Comparison of ENCODE assay signal across 22 cellular contexts in the genomic region with DNA sequence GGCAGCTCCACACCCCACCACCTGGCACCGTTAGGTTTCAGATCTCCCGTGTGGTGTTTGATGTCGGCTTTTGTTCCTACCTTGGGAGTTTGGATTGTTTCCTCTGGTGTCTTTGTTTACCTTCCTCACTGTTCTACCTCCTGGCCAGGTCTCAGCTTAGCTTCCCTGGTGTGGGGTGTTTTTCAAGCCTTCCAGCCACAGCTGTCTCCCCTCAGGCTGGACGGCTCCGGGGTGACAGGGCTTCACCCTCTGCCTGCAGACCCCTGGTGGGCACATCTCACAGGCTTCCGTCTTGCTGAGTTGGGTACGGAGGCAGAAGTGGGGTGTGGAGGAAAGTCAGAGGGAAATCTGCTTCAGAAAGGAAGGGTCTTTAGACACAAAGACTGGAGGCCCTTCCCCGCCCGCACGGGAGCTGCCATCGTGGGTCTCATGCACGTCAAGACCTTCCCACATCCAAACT. TPM values are rescaled to one million over a fixed set of nuclear protein-coding genes. Genes with fewer than 3 reads are reported as not detected.
A peak's percentile ranks its signal among the peaks of the same experiment; 100 is the strongest.
DNase-seq lines count a peak whose midpoint lies in the region; ATAC-seq, FAIRE-seq and TF ChIP-seq lines count a peak whose summit lies in the region.
"Had no signal": no experiment of that assay in that cellular context is flagged by ENCODE, and none has a peak within 500 bp of the region (broad histone marks: within the 10 kb centered on the region; RNA-seq: fewer than 3 reads in every experiment).

No MANE protein-coding gene starts in this region.

- no peak overlapping the region for H3K23ac ChIP-seq in neuronal stem cell (ENCODE audit: low read depth, low read length, poor library complexity)

- no peak for TF ChIP-seq RAD21 in HepG2 (CRISPR knock-in tag; IDR thresholded peaks at IDR 0.05)

- FAIRE-seq in HepG2 (lab: Jason Lieb, UNC): no peak
- FAIRE-seq: GM19239 had no signal

- POLR2A ChIA-PET in HepG2 (lab: Yijun Ruan, JAX): no interaction called here

- no peak overlapping the region for H3K14ac ChIP-seq in neuronal stem cell (ENCODE audit: low read length)

- intact Hi-C loops in HepG2 (cut with micrococcal nuclease; ENCODE audit: unreplicated experiment): no loop called here
- intact Hi-C loops in right lobe of liver (cut with DNase I): no loop called here

- TF ChIP-seq EP300 in HepG2 (IDR thresholded peaks at IDR 0.05; ENCODE audit: low read depth in 2 of 2, low read length in 2 of 2): no peak
- no peak for TF ChIP-seq EP300 in HepG2 (CRISPR knock-in tag; IDR thresholded peaks at IDR 0.05; ENCODE audit: borderline replicate concordance)

- 76% methylated on average over 12 of the region's 12 CpGs for WGBS in HepG2 (ENCODE audit: low lambda C conversion rate)
- WGBS in right lobe of liver (ENCODE audit: insufficient coverage, low coverage, low lambda C conversion rate, missing lambda C conversion rate): 78% methylated on average over 8 of the region's 12 CpGs
- WGBS in neuronal stem cell (ENCODE audit: extremely low coverage in 2 of 2, insufficient read length in 2 of 2, insufficient replicate concordance in 1 of 2), 2 donors: no CpG with 5 or more reads among the region's 12 CpGs

- H3K4me2 ChIP-seq in HepG2 (ENCODE audit: low read depth, low read length): no peak overlapping the region
- no peak overlapping the region for H3K4me2 ChIP-seq in neuronal stem cell (ENCODE audit: insufficient read depth, low read length, poor library complexity, severe bottlenecking)
- H3K4me2 ChIP-seq: PC-9 had no signal

- TF ChIP-seq POLR2A in HepG2 (IDR thresholded peaks at IDR 0.05; ENCODE audit: insufficient read depth in 1 of 2, low read depth in 2 of 2, low read length in 2 of 2) (no peak), right lobe of liver (IDR thresholded peaks at IDR 0.05) (no peak)

- H3K36me3 ChIP-seq in HepG2 (replicated peaks in 1 of 2; ENCODE audit: control insufficient read depth in 1 of 2, insufficient read depth in 2 of 2, low read length in 2 of 2) (peaks cover 0 to 10% of the 10 kb centered on the region in 2 experiments; a peak in 2 of 5 replicates), right lobe of liver (no peaks in the 10 kb centered on the region), neuronal stem cell (replicated peaks in 1 of 2; ENCODE audit: control insufficient read depth in 2 of 2, insufficient read depth in 2 of 2, low read length in 2 of 2) (peaks cover 0 to 58% of the 10 kb centered on the region in 2 donors)

- H3K9ac ChIP-seq in HepG2 (ENCODE audit: insufficient read depth, low read depth, low read length) (no peak overlapping the region), neuronal stem cell (ENCODE audit: low read depth, low read length, poor library complexity) (no peak overlapping the region)

- peak overlapping the region; percentile 31 for H3K18ac ChIP-seq in neuronal stem cell (ENCODE audit: low read length)

- CTCF ChIA-PET in HepG2 (lab: Yijun Ruan, JAX; ENCODE audit: low intra/inter-chr PET ratio, low total read pairs): no interaction called here

- H4K20me1 ChIP-seq in HepG2 (ENCODE audit: insufficient read depth, low read length): no peaks in the 10 kb centered on the region

- no peaks in the 10 kb centered on the region for H3K9me3 ChIP-seq in HepG2 (ENCODE audit: low read length)
- H3K9me3 ChIP-seq in right lobe of liver: no peaks in the 10 kb centered on the region
- no peaks in the 10 kb centered on the region for H3K9me3 ChIP-seq in neuronal stem cell (replicated peaks in 1 of 2; ENCODE audit: control insufficient read depth in 2 of 2, insufficient read depth in 1 of 2, low read depth in 1 of 2, low read length in 2 of 2)
- H3K9me3 ChIP-seq: body of pancreas, gastroesophageal sphincter had no signal

- no peak overlapping the region for H2BK15ac ChIP-seq in neuronal stem cell (ENCODE audit: low read length)

- no peak for ATAC-seq in HepG2
- ATAC-seq in right lobe of liver: no peak
- no peak for ATAC-seq in GM19328 (IDR thresholded peaks at IDR 0.05; ENCODE audit: unreplicated experiment)
- ATAC-seq in HG03432 (IDR thresholded peaks at IDR 0.05; ENCODE audit: unreplicated experiment): no peak
- ATAC-seq: gastroesophageal sphincter; naive thymus-derived CD8-positive, alpha-beta T cell; stimulated activated naive CD8-positive, alpha-beta T cell treated with anti-CD3 and anti-CD28 coated beads, Interleukin-15, amount 100 ng/mL, for 72 hours had no signal

- H4K91ac ChIP-seq in neuronal stem cell (ENCODE audit: low read depth, low read length, poor library complexity): no peak overlapping the region

- H3K4me1 ChIP-seq in HepG2 (ENCODE audit: insufficient read depth, low read length) (peaks cover 33% of the 10 kb centered on the region), right lobe of liver (no peaks in the 10 kb centered on the region), neuronal stem cell (ENCODE audit: control insufficient read depth in 2 of 2, insufficient read depth in 1 of 2, low read depth in 1 of 2, low read length in 2 of 2) (peaks cover 19 to 25% of the 10 kb centered on the region in 2 donors)
- H3K4me1 ChIP-seq: body of pancreas, gastroesophageal sphincter had no signal

- no peak overlapping the region for H2BK120ac ChIP-seq in neuronal stem cell (ENCODE audit: low read depth, low read length)

- H3K79me1 ChIP-seq in neuronal stem cell (ENCODE audit: low read depth, low read length): no peaks in the 10 kb centered on the region

- H3K4ac ChIP-seq in neuronal stem cell (ENCODE audit: low read length): no peak overlapping the region

- H3K27ac ChIP-seq in HepG2 (ENCODE audit: extremely low read length, insufficient read depth, low read length) (no peak overlapping the region), right lobe of liver (no peak overlapping the region), coronary artery (no peak overlapping the region), neuronal stem cell (replicated peaks; ENCODE audit: low read length) (no peak overlapping the region)
- H3K27ac ChIP-seq: body of pancreas, PC-9, SK-N-MC had no signal

- no peak overlapping the region for H3K4me3 ChIP-seq in HepG2 (replicated peaks in 1 of 3; ENCODE audit: insufficient read depth in 1 of 3, low read depth in 2 of 3, low read length in 3 of 3)
- no peak overlapping the region for H3K4me3 ChIP-seq in right lobe of liver
- no peak overlapping the region for H3K4me3 ChIP-seq in coronary artery
- no peak overlapping the region for H3K4me3 ChIP-seq in neuronal stem cell (ENCODE audit: low read length in 2 of 2)
- H3K4me3 ChIP-seq: body of pancreas, gastroesophageal sphincter, PC-9, SK-N-MC had no signal

- no peak overlapping the region for H2BK5ac ChIP-seq in neuronal stem cell (ENCODE audit: low read length)

- TF ChIP-seq CTCF in HepG2 (CRISPR knock-in tag; IDR thresholded peaks at IDR 0.05): no peak
- TF ChIP-seq CTCF in right lobe of liver (IDR thresholded peaks at IDR 0.05): no peak
- TF ChIP-seq CTCF in coronary artery (IDR thresholded peaks at IDR 0.05): no peak

- H2AFZ ChIP-seq in HepG2 (ENCODE audit: low read length) (no peak overlapping the region), neuronal stem cell (ENCODE audit: low read length) (no peak overlapping the region)
- H2AFZ ChIP-seq: PC-9 had no signal

- peak overlapping the region; percentile 73 for H2AK5ac ChIP-seq in neuronal stem cell (ENCODE audit: low read depth, low read length)

- DNase-seq in HepG2 (ENCODE audit: low spot score): no peak
- DNase-seq in right lobe of liver: no peak
- DNase-seq in coronary artery (ENCODE audit: low spot score): peak; percentile 28
- DNase-seq in neuronal stem cell (ENCODE audit: low spot score): no peak
- DNase-seq in NCI-H524 (lab: John Stamatoyannopoulos, UW): no peak
- DNase-seq in stimulated activated CD8-positive, alpha-beta memory T cell treated with anti-CD3 and anti-CD28 coated beads, Interleukin-4, amount 100 ng/mL, for 48 hours: no peak
- DNase-seq: activated naive CD4-positive, alpha-beta T cell treated with anti-CD3 and anti-CD28 coated beads, Interleukin-2, amount 50 U/mL, for 16 hours; EL; erythroblast; naive thymus-derived CD8-positive, alpha-beta T cell; NCI-H187 treated with DMSO at 0.1 percent for 48 hours; NCI-H526 treated with DMSO at 0.1 percent for 48 hours; PC-9; stimulated activated naive CD8-positive, alpha-beta T cell treated with anti-CD3 and anti-CD28 coated beads, Interleukin-15, amount 100 ng/mL, for 72 hours; T1000 had no signal

- BruUV-seq in HepG2 (replicated peaks; lab: Mats Ljungman, UMichigan): no TSS peak

- in situ Hi-C loops in HepG2 (cut with HindIII; ENCODE audit: extremely low pct_ligation_motif_present, low pct_unique_long_range_greater_than_20kb): no loop called here

- H3K27me3 ChIP-seq in HepG2 (ENCODE audit: control insufficient read depth in 1 of 2, insufficient read depth in 2 of 2, low read length in 2 of 2): no peaks in the 10 kb centered on the region
- H3K27me3 ChIP-seq in right lobe of liver: no peaks in the 10 kb centered on the region
- no peaks in the 10 kb centered on the region for H3K27me3 ChIP-seq in neuronal stem cell (ENCODE audit: control insufficient read depth in 3 of 3, insufficient read depth in 3 of 3, low read depth in 1 of 3, low read length in 3 of 3)
- H3K27me3 ChIP-seq: body of pancreas, gastroesophageal sphincter had no signal

- H2BK12ac ChIP-seq in neuronal stem cell (ENCODE audit: low read length): peak overlapping the region; percentile 75

- no peak overlapping the region for H4K8ac ChIP-seq in neuronal stem cell (ENCODE audit: low read depth, low read length)

- H3K79me2 ChIP-seq in HepG2 (ENCODE audit: insufficient read depth, low read length): no peaks in the 10 kb centered on the region

RNA-seq across cellular contexts. Expression of gene EMID1, which starts 59.6 kb away (rescaled TPM):
- total RNA-seq in HepG2 (2016; rRNA removed; fragmentation: Illumina TruSeq; extraction: Trizol) (0.21 and 0.82 TPM in 2 replicates), right lobe of liver (1 to 10 TPM; 1.1 to 2.7 (median 1.5) TPM)
- total RNA-seq in HepG2 (2016; cell fraction: cytosol; rRNA removed; fragmentation: Illumina TruSeq; extraction: Trizol; ENCODE audit: low read depth): 2.7 and 2.8 TPM in 2 replicates
- total RNA-seq in HepG2 (2016; cell fraction: insoluble cytoplasmic fraction; rRNA removed; fragmentation: Illumina TruSeq; extraction: Trizol): 0.09 and 0.26 TPM in 2 replicates
- total RNA-seq in HepG2 (2016; cell fraction: membrane; rRNA removed; fragmentation: Illumina TruSeq; extraction: Trizol): 1.7 and 2.1 TPM in 2 replicates
- 0.25 and 0.50 TPM in 2 replicates for total RNA-seq in HepG2 (2016; cell fraction: nucleus; rRNA removed; fragmentation: Illumina TruSeq; extraction: Trizol)
- polyA plus RNA-seq in HepG2 (2011; rRNA removed): 0.45 and 0.81 TPM in 2 replicates
- polyA plus RNA-seq in HepG2 (2011; cell fraction: cytosol; rRNA removed): 0.37 and 1.1 TPM in 2 replicates
- polyA plus RNA-seq in HepG2 (2011; cell fraction: nucleus; rRNA removed): 2.1 and 2.4 TPM in 2 replicates
- 0.46 and 0.72 TPM in 2 replicates for polyA plus RNA-seq in HepG2 (2012)
- polyA plus RNA-seq in HepG2 (2016; cell fraction: cytosol; fragmentation: Illumina TruSeq; extraction: Trizol; ENCODE audit: low read depth): 2.6 and 3.8 TPM in 2 replicates
- polyA plus RNA-seq in HepG2 (2016; cell fraction: insoluble cytoplasmic fraction; fragmentation: Illumina TruSeq; extraction: Trizol; ENCODE audit: low read depth): 0.25 and 0.50 TPM in 2 replicates
- 1.4 and 2.2 TPM in 2 replicates for polyA plus RNA-seq in HepG2 (2016; cell fraction: membrane; fragmentation: Illumina TruSeq; extraction: Trizol; ENCODE audit: low read depth)
- 1.0 TPM in 2 replicates for polyA plus RNA-seq in HepG2 (2016; cell fraction: nucleus; fragmentation: Illumina TruSeq; extraction: Trizol; ENCODE audit: insufficient read depth, low read depth)
- polyA minus RNA-seq in HepG2 (2011; rRNA and poly(A)+ RNA removed; ENCODE audit: low replicate concordance): 0.09 and 2.4 TPM in 2 replicates
- polyA minus RNA-seq in HepG2 (2011; cell fraction: cytosol; rRNA and poly(A)+ RNA removed): not detected in 2 replicates
- polyA minus RNA-seq in HepG2 (2011; cell fraction: nucleus; rRNA and poly(A)+ RNA removed): 0.99 and 1.3 TPM in 2 replicates
- 10.7 TPM for polyA plus RNA-seq in neuronal stem cell (2013, experiment 1 of 2)
- 10.3 TPM for polyA plus RNA-seq in neuronal stem cell (2013, experiment 2 of 2)
- total RNA-seq: MCF 10A; naive thymus-derived CD8-positive, alpha-beta T cell had no signal
- polyA plus RNA-seq: naive thymus-derived CD8-positive, alpha-beta T cell had no signal
